ENCODE assay signal across 23 cellular contexts in the genomic region with DNA sequence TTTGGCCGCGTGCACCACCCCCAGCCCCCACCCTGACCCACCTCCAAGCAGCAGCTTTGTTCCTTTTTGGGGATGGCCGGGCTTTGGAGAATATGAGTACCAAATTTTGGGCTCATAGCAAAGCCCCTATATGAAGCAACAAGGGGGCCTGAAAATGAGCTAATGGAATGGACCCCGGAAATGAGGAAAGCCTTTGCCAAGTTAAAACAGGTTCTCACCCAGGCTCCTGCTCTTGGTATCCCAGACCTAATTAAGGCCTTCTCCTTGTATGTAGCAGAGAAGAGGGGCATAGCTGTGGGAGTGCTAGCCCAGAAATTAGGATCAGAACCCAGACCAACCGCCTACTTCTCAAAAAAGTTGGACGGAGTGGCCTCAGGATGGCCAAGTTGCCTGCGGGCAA.
"Had no signal": no experiment of that assay in that cellular context is flagged by ENCODE, and none has a peak within 500 bp of the region (broad histone marks: within the 10 kb centered on the region; RNA-seq: fewer than 3 reads in every experiment).

No MANE protein-coding gene starts in this region.

- H3K27ac ChIP-seq: dorsolateral prefrontal cortex, esophagus squamous epithelium, left lung, neural progenitor cell, prostate gland, sigmoid colon, stomach, tibial artery, upper lobe of right lung, uterus had no signal

- DNase-seq: dorsolateral prefrontal cortex; effector memory CD4-positive, alpha-beta T cell; erythroblast; esophagus squamous epithelium; foreskin melanocyte; kidney; left lung; mesenchymal stem cell; midbrain; naive thymus-derived CD4-positive, alpha-beta T cell; right cardiac atrium; sigmoid colon; stimulated activated CD4-positive, alpha-beta T cell treated with anti-CD3 and anti-CD28 coated beads, Interleukin-2, amount 100 ng/mL, for 24 hours; stimulated activated CD4-positive, alpha-beta T cell treated with anti-CD3 and anti-CD28 coated beads, Interleukin-4, amount 100 ng/mL, for 24 hours; stimulated activated naive CD4-positive, alpha-beta T cell treated with Interleukin-2 at 50 U/mL for 16 hours; stomach; tibial artery; upper lobe of right lung; uterus had no signal

- H3K4me3 ChIP-seq: dorsolateral prefrontal cortex, esophagus squamous epithelium, left lung, neural progenitor cell, prostate gland, sigmoid colon, stomach, tibial artery, upper lobe of right lung, uterus had no signal

- H3K36me3 ChIP-seq: esophagus squamous epithelium, left lung, neural progenitor cell, prostate gland, sigmoid colon, stomach, tibial artery, upper lobe of right lung, uterus had no signal

- H3K4me3 Mint-ChIP-seq: naive thymus-derived CD4-positive, alpha-beta T cell; nephron; neural progenitor cell; stimulated activated effector memory CD8-positive, alpha-beta T cell treated with anti-CD3 and anti-CD28 coated beads, Interleukin-12 subunit alpha, Interleukin-12 subunit beta, amount 100 ng/mL, for 72 hours had no signal

- H3K27ac Mint-ChIP-seq: naive thymus-derived CD4-positive, alpha-beta T cell; neural progenitor cell; stimulated activated effector memory CD8-positive, alpha-beta T cell treated with anti-CD3 and anti-CD28 coated beads, Interleukin-12 subunit alpha, Interleukin-12 subunit beta, amount 100 ng/mL, for 72 hours had no signal

- H3K9me3 Mint-ChIP-seq: naive thymus-derived CD4-positive, alpha-beta T cell; nephron; neural progenitor cell; stimulated activated effector memory CD8-positive, alpha-beta T cell treated with anti-CD3 and anti-CD28 coated beads, Interleukin-12 subunit alpha, Interleukin-12 subunit beta, amount 100 ng/mL, for 72 hours had no signal

- H3K36me3 Mint-ChIP-seq: naive thymus-derived CD4-positive, alpha-beta T cell; neural progenitor cell; stimulated activated effector memory CD8-positive, alpha-beta T cell treated with anti-CD3 and anti-CD28 coated beads, Interleukin-12 subunit alpha, Interleukin-12 subunit beta, amount 100 ng/mL, for 72 hours had no signal

- H3K27me3 ChIP-seq: dorsolateral prefrontal cortex, esophagus squamous epithelium, left lung, neural progenitor cell, sigmoid colon, stomach, tibial artery, upper lobe of right lung, uterus had no signal

- ATAC-seq: left lung; naive thymus-derived CD4-positive, alpha-beta T cell; right cardiac atrium; stimulated activated effector memory CD8-positive, alpha-beta T cell treated with anti-CD3 and anti-CD28 coated beads, Interleukin-12 subunit alpha, Interleukin-12 subunit beta, amount 100 ng/mL, for 72 hours; upper lobe of right lung had no signal

- H3K9ac ChIP-seq: neural progenitor cell had no signal

- H3K9me3 ChIP-seq: esophagus squamous epithelium, left lung, prostate gland, sigmoid colon, stomach, tibial artery, upper lobe of right lung, uterus had no signal

- H3K4me1 Mint-ChIP-seq: naive thymus-derived CD4-positive, alpha-beta T cell; stimulated activated effector memory CD8-positive, alpha-beta T cell treated with anti-CD3 and anti-CD28 coated beads, Interleukin-12 subunit alpha, Interleukin-12 subunit beta, amount 100 ng/mL, for 72 hours had no signal

- H3K4me1 ChIP-seq: left lung, prostate gland, sigmoid colon, stomach, tibial artery had no signal
